Comparison of ENCODE assay signal across 14 cellular contexts in genomic region chr10:47299611-47299988, GRCh38. TPM values are rescaled to one million over a fixed set of nuclear protein-coding genes. Genes with fewer than 3 reads are reported as not detected.
DNase-seq lines count a peak whose midpoint lies in the region; ATAC-seq and TF ChIP-seq lines count a peak whose summit lies in the region.
"Had no signal": no experiment of that assay in that cellular context is flagged by ENCODE, and none has a peak within 500 bp of the region (broad histone marks: within the 10 kb centered on the region; RNA-seq: fewer than 3 reads in every experiment).

No MANE protein-coding gene starts in this region.

- peaks cover 14% of the 10 kb centered on the region for H3K4me1 Mint-ChIP-seq in T-helper 17 cell
- peaks cover 2% of the 10 kb centered on the region for H3K4me1 Mint-ChIP-seq in progenitor cell of endocrine pancreas (ENCODE audit: low read depth)

- BruUV-seq in OCI-LY7 (replicated peaks; lab: Mats Ljungman, UMichigan), result no TSS peak

- TF ChIP-seq CTCF in progenitor cell of endocrine pancreas (IDR thresholded peaks at IDR 0.05; ENCODE audit: unreplicated experiment), result no peak
- TF ChIP-seq CTCF in uterus (IDR thresholded peaks at IDR 0.05), result no peak
- no peak for TF ChIP-seq CTCF in OCI-LY7 (conservative IDR thresholded peaks at IDR 0.05; ENCODE audit: low read length)

- intact Hi-C loops in right cardiac atrium (cut with DNase I) (no loop called here), uterus (cut with DNase I; ENCODE audit: low total_unique reads) (no loop called here), OCI-LY7 (cut with micrococcal nuclease; ENCODE audit: unreplicated experiment) (no loop called here)

- H3K27ac ChIP-seq in right cardiac atrium (ENCODE audit: low read length) (no peak overlapping the region), uterus (no peak overlapping the region), OCI-LY7 (ENCODE audit: low read depth, low read length, poor library complexity, severe bottlenecking) (no peak overlapping the region)

- no peak for ATAC-seq in T-helper 17 cell
- no peak for ATAC-seq in right cardiac atrium
- no peak for ATAC-seq in HG02610 (IDR thresholded peaks at IDR 0.05; ENCODE audit: unreplicated experiment)

- POLR2A ChIA-PET in OCI-LY7 (lab: Charles Lee), result no interaction called here

- H3K4me1 ChIP-seq in ES-I3 (ENCODE audit: insufficient read depth, low read length) (no peaks in the 10 kb centered on the region), right cardiac atrium (ENCODE audit: control insufficient read depth, insufficient read depth, low read length) (no peaks in the 10 kb centered on the region), uterus (no peaks in the 10 kb centered on the region), OCI-LY7 (ENCODE audit: insufficient read depth, low read length, poor library complexity, severe bottlenecking) (no peaks in the 10 kb centered on the region)

- 30% methylated on average over 6 of the region's 6 CpGs for WGBS in right cardiac atrium

- H2AFZ ChIP-seq in OCI-LY7 (ENCODE audit: low read length), result no peak overlapping the region

- H4K20me1 ChIP-seq in OCI-LY7 (ENCODE audit: insufficient read depth, low read length), result no peaks in the 10 kb centered on the region

- no peak overlapping the region for H3K27ac Mint-ChIP-seq in T-helper 17 cell
- no peak overlapping the region for H3K27ac Mint-ChIP-seq in progenitor cell of endocrine pancreas

- H3K4me3 Mint-ChIP-seq in T-helper 17 cell (peak overlapping the region; percentile 52), progenitor cell of endocrine pancreas (ENCODE audit: low read depth) (peak overlapping the region; percentile 57)

- H3K79me2 ChIP-seq in OCI-LY7 (ENCODE audit: insufficient read depth, low read depth, low read length), result no peaks in the 10 kb centered on the region

- H3K4me2 ChIP-seq in OCI-LY7 (ENCODE audit: low read length), result no peak overlapping the region

- no peaks in the 10 kb centered on the region for H3K27me3 ChIP-seq in right cardiac atrium (ENCODE audit: control insufficient read depth, insufficient read depth)
- H3K27me3 ChIP-seq in uterus, result no peaks in the 10 kb centered on the region

- H3K4me3 ChIP-seq in right cardiac atrium (ENCODE audit: low read length) (peak overlapping the region; percentile 40), uterus (peak overlapping the region in 1 of 2 donors; percentile 38), OCI-LY7 (ENCODE audit: low read depth, low read length, poor library complexity, severe bottlenecking) (no peak overlapping the region)

- no peak for DNase-seq in T-helper 17 cell
- DNase-seq in right cardiac atrium, result no peak
- no peak for DNase-seq in progenitor cell of endocrine pancreas (ENCODE audit: low spot score, unreplicated experiment)
- no peak for DNase-seq in NCI-H524 treated with DMSO at 0.1 percent for 48 hours (lab: John Stamatoyannopoulos, UW)
- no peak for DNase-seq in uterus
- DNase-seq in OCI-LY7 (ENCODE audit: low spot score), result no peak
- DNase-seq: cortex of kidney, GOT3, Karpas-422, NCI-H2171, small intestine had no signal

- H3K9ac ChIP-seq in ES-I3 (ENCODE audit: low read depth, low read length), result peak overlapping the region; percentile 52

- H3K9me3 Mint-ChIP-seq in progenitor cell of endocrine pancreas (ENCODE audit: low read depth), result no peaks in the 10 kb centered on the region

- H3K9me3 ChIP-seq in ES-I3 (ENCODE audit: control insufficient read depth, insufficient read depth, low read length) (no peaks in the 10 kb centered on the region), T-helper 17 cell (ENCODE audit: control insufficient read depth, low read length, poor library complexity, severe bottlenecking) (no peaks in the 10 kb centered on the region), right cardiac atrium (ENCODE audit: control insufficient read depth, low read length) (no peaks in the 10 kb centered on the region), uterus (no peaks in the 10 kb centered on the region), OCI-LY7 (ENCODE audit: low read length) (no peaks in the 10 kb centered on the region)

- H3K36me3 Mint-ChIP-seq in T-helper 17 cell (ENCODE audit: low read depth) (peaks cover 4% of the 10 kb centered on the region), progenitor cell of endocrine pancreas (ENCODE audit: insufficient read depth) (no peaks in the 10 kb centered on the region)

- no peaks in the 10 kb centered on the region for H3K9me2 ChIP-seq in OCI-LY7 (ENCODE audit: insufficient read depth, low read length)

- CTCF ChIA-PET in OCI-LY7 (lab: Charles Lee; ENCODE audit: unreplicated experiment), result no interaction called here

- H3K36me3 ChIP-seq in ES-I3 (ENCODE audit: insufficient read depth, low read length) (no peaks in the 10 kb centered on the region), uterus (no peaks in the 10 kb centered on the region), OCI-LY7 (ENCODE audit: insufficient read depth, low read length) (no peaks in the 10 kb centered on the region)

- TF ChIP-seq POLR2A in uterus (IDR thresholded peaks at IDR 0.05), result no peak

- H3K27me3 Mint-ChIP-seq in T-helper 17 cell (peaks cover 36% of the 10 kb centered on the region), progenitor cell of endocrine pancreas (peaks cover 90% of the 10 kb centered on the region)

RNA-seq across cellular contexts. Expression of gene GDF10, which starts 0.4 kb away (rescaled TPM):
- total RNA-seq in T-helper 17 cell, result under 1 TPM in 1 of 2 donors, not detected in 1; 0.17 TPM
- total RNA-seq in right cardiac atrium, result 1 to 10 TPM; 1.8 to 4.3 (median 2.7) TPM
- 2.2 TPM for polyA plus RNA-seq in right cardiac atrium
- not detected in 2 replicates for total RNA-seq in progenitor cell of endocrine pancreas
- total RNA-seq in uterus, result 1 to 10 TPM in 2 of 4 donors, not detected in 2; 4.6 to 6.4 TPM
- not detected in 2 replicates for total RNA-seq in OCI-LY7 (2014; rRNA removed; shearing (Covaris generic))
- total RNA-seq in OCI-LY7 (2022), result not detected in 2 replicates

RNA-seq across cellular contexts. Expression of gene GDF2, which starts 22.7 kb away (rescaled TPM):
- not detected for total RNA-seq in T-helper 17 cell
- total RNA-seq in right cardiac atrium, result under 1 TPM; 0.17 to 0.26 (median 0.23) TPM
- polyA plus RNA-seq in right cardiac atrium, result 0.14 TPM
- not detected in 2 replicates for total RNA-seq in progenitor cell of endocrine pancreas
- not detected for total RNA-seq in uterus
- total RNA-seq in OCI-LY7 (2014; rRNA removed; shearing (Covaris generic)), result not detected in 2 replicates
- not detected in 2 replicates for total RNA-seq in OCI-LY7 (2022)
- total RNA-seq: frontal cortex had no signal
- polyA plus RNA-seq: small intestine had no signal

RNA-seq across cellular contexts. Expression of gene RBP3, which starts 48.6 kb away (rescaled TPM):
- total RNA-seq in T-helper 17 cell (not detected), right cardiac atrium (not detected), progenitor cell of endocrine pancreas (0.10 TPM in 1 of 2 replicates, not detected in the other), uterus (not detected), OCI-LY7 (2022) (not detected in 2 replicates)
- not detected for polyA plus RNA-seq in right cardiac atrium
- total RNA-seq in OCI-LY7 (2014; rRNA removed; shearing (Covaris generic)), result not detected in 2 replicates
- total RNA-seq: frontal cortex had no signal
